16 cellular contexts compared by ENCODE assay signal in the genomic region with DNA sequence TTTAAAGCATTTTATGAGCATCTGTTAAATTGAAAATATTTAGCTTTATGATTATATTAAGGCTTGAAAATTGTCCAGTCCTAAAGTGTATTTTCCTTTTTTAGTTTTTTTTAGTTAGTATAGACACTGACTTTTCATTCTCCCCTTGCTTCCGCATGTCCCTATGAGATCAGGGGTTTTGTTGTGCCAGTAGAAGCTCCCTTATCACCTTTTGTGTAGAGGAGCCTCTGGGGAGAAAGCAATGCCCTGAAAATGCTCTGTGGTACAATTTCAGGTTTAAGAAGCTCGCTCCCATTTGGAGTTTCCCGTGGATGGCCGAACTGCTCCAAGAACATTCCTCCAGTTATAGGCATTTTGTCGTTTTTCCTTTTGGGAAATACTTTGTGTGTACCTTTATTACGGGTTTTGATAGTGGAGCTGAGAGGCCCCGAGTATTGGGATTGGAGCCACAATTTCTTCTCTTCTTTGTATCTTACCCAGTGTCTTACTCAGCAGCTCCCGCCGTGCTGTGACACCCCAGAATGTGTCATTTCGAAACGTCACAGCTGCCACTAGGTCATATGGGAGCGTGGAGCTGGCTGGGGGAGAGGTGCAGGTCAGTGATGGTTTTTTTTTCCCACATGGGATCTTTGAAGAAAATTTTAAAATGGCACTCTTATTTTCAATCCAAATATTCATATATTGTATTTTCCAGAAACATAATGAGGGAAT. TPM values are rescaled to one million over a fixed set of nuclear protein-coding genes. Genes with fewer than 3 reads are reported as not detected.
DNase-seq lines count a peak whose midpoint lies in the region; ATAC-seq, FAIRE-seq and TF ChIP-seq lines count a peak whose summit lies in the region.
"Had no signal": no experiment of that assay in that cellular context is flagged by ENCODE, and none has a peak within 500 bp of the region (broad histone marks: within the 10 kb centered on the region; RNA-seq: fewer than 3 reads in every experiment).

No MANE protein-coding gene starts in this region.

- no peaks in the 10 kb centered on the region for H3K27me3 Mint-ChIP-seq in nephron (ENCODE audit: low read depth)
- H3K27me3 Mint-ChIP-seq: activated CD4-positive, alpha-beta memory T cell treated with anti-CD3 and anti-CD28 coated beads for 36 hours had no signal

- no peak for TF ChIP-seq CTCF in fibroblast of villous mesenchyme (IDR thresholded peaks at IDR 0.05; ENCODE audit: insufficient read depth, low read depth, low read length)
- TF ChIP-seq CTCF in nephron (IDR thresholded peaks at IDR 0.05; ENCODE audit: unreplicated experiment in 3 of 3): no peak
- TF ChIP-seq CTCF in uterus (IDR thresholded peaks at IDR 0.05): no peak

- H3K4me3 Mint-ChIP-seq in nephron: peak overlapping the region in 1 of 3 experiments; percentile 21
- H3K4me3 Mint-ChIP-seq: activated CD4-positive, alpha-beta memory T cell treated with anti-CD3 and anti-CD28 coated beads for 36 hours had no signal

- H3K27me3 ChIP-seq in uterus: no peaks in the 10 kb centered on the region
- H3K27me3 ChIP-seq: suprapubic skin had no signal

- no peaks in the 10 kb centered on the region for H3K36me3 ChIP-seq in uterus

- peaks cover 17% of the 10 kb centered on the region for H3K9me3 Mint-ChIP-seq in nephron

- DNase-seq in Right ventricle myocardium inferior (ENCODE audit: missing footprints) (no peak), cardiac septum (ENCODE audit: low spot score) (no peak), fibroblast of villous mesenchyme (ENCODE audit: low read depth) (peak; percentile 56), uterus (no peak), HTR-8/SVneo (ENCODE audit: insufficient read length, low spot score) (no peak), T-helper 1 cell (no peak)
- DNase-seq: 8988T; activated CD4-positive, alpha-beta memory T cell treated with anti-CD3 and anti-CD28 coated beads for 36 hours; activated naive CD4-positive, alpha-beta T cell; NCI-H1694; NCI-H524; RPMI8226; T-helper 9 cell had no signal

- intact Hi-C loops in Right ventricle myocardium inferior (cut with DNase I): no loop called here
- intact Hi-C loops in cardiac septum (cut with DNase I): no loop called here
- intact Hi-C loops in uterus (cut with DNase I; ENCODE audit: low total_unique reads): no loop called here

- peak; percentile 64 for ATAC-seq in Right ventricle myocardium inferior
- no peak for ATAC-seq in GM19463 (IDR thresholded peaks at IDR 0.05; ENCODE audit: unreplicated experiment)

- no peak overlapping the region for H3K4me3 ChIP-seq in fibroblast of villous mesenchyme (ENCODE audit: low read depth, low read length)
- no peak overlapping the region for H3K4me3 ChIP-seq in uterus
- H3K4me3 ChIP-seq: suprapubic skin had no signal

- no peak for FAIRE-seq in HTR-8/SVneo (lab: Jason Lieb, UNC)

- H3K27ac Mint-ChIP-seq in nephron: peak overlapping the region; percentile 32 to 65 (median 50)
- H3K27ac Mint-ChIP-seq: activated CD4-positive, alpha-beta memory T cell treated with anti-CD3 and anti-CD28 coated beads for 36 hours had no signal

- peaks cover 0 to 10% of the 10 kb centered on the region in 2 donors for H3K4me1 ChIP-seq in uterus
- H3K4me1 ChIP-seq: suprapubic skin had no signal

- TF ChIP-seq POLR2A in uterus (IDR thresholded peaks at IDR 0.05): no peak

- peaks cover 91% of the 10 kb centered on the region for H3K36me3 Mint-ChIP-seq in nephron (ENCODE audit: low read depth)

- H3K4me1 Mint-ChIP-seq in nephron: peaks cover 36% of the 10 kb centered on the region

- peak overlapping the region; percentile 68 to 85 for H3K27ac ChIP-seq in uterus
- H3K27ac ChIP-seq: suprapubic skin had no signal

- H3K9me3 ChIP-seq in uterus: no peaks in the 10 kb centered on the region
- H3K9me3 ChIP-seq: suprapubic skin had no signal

RNA-seq across cellular contexts. Expression of gene RPRD1B, which starts 49.9 kb away (rescaled TPM):
- total RNA-seq in Right ventricle myocardium inferior (84.7 TPM), cardiac septum (62.2 TPM), fibroblast of villous mesenchyme (30.0 and 36.3 TPM in 2 replicates), uterus (10 to 100 TPM in 3 of 4 donors, 1 to 10 TPM in 1; 7.9 to 71.3 (median 26.1) TPM)

RNA-seq across cellular contexts. Expression of gene TTI1, which starts 50.2 kb away (rescaled TPM):
- total RNA-seq in Right ventricle myocardium inferior (12.4 TPM), cardiac septum (11.4 TPM), fibroblast of villous mesenchyme (15.8 and 24.2 TPM in 2 replicates), uterus (10 to 100 TPM in 3 of 4 donors, 1 to 10 TPM in 1; 5.3 to 33.2 (median 24.4) TPM)
